In the genomic region with DNA sequence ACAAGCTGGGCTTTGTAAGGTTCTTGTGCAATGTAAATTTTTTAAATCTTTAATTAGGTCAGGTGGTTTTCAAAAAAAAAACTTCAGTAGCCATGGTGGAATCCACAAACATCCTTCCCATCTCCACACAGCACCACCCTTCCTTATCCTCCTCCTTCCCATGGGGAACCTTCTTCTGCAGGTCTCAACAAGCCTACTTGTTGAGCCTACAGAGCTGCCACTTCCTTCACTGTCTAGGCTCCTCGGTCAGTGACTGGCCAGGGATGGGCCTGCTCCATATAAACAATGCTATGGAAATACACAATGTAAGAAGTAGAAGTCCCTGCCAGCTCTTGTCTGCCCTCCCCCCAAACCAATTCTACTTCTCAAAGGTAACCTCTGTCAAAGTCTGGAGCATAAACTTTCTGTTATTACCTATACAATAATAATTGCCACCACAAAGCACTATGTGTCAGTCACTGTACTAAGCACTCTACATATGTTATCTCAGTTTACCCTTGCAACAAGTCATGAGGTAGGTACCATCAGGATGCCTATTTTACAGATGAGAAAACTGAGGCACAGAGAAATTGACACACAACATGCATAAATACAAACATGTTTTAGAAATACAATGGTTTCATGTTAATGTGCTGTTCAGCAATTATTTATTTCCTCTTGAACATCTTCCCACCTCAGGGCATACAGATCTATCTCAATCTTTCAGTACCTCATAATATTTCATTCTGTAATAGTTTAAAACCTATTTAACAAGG, we compare ENCODE assay signal across 23 cellular contexts.
"Had no signal": no experiment of that assay in that cellular context is flagged by ENCODE, and none has a peak within 500 bp of the region (broad histone marks: within the 10 kb centered on the region; RNA-seq: fewer than 3 reads in every experiment).

No MANE protein-coding gene starts in this region.

- H3K4me3 Mint-ChIP-seq: activated naive CD8-positive, alpha-beta T cell treated with anti-CD3 and anti-CD28 coated beads for 36 hours; activated T-cell treated with anti-CD3 and anti-CD28 coated beads, Interleukin-2, amount 50 U/mL, for 4 hours; immature natural killer cell; nephron; T-helper 17 cell had no signal

- H3K27me3 Mint-ChIP-seq: activated naive CD8-positive, alpha-beta T cell treated with anti-CD3 and anti-CD28 coated beads for 36 hours; T-helper 17 cell had no signal

- H3K27ac ChIP-seq: neutrophil, ovary, prostate gland, tibial nerve had no signal

- H3K4me3 ChIP-seq: ovary, prostate gland, tibial nerve had no signal

- H3K9me3 Mint-ChIP-seq: activated naive CD8-positive, alpha-beta T cell treated with anti-CD3 and anti-CD28 coated beads for 36 hours; activated T-cell treated with anti-CD3 and anti-CD28 coated beads, Interleukin-2, amount 50 U/mL, for 4 hours; immature natural killer cell had no signal

- H3K36me3 Mint-ChIP-seq: activated naive CD8-positive, alpha-beta T cell treated with anti-CD3 and anti-CD28 coated beads for 36 hours had no signal

- ATAC-seq: activated T-cell treated with anti-CD3 and anti-CD28 coated beads, Interleukin-2, amount 50 U/mL, for 4 hours; left ventricle myocardium superior; T-helper 17 cell had no signal

- H3K4me1 Mint-ChIP-seq: activated naive CD8-positive, alpha-beta T cell treated with anti-CD3 and anti-CD28 coated beads for 36 hours; immature natural killer cell; T-helper 17 cell had no signal

- H3K9me3 ChIP-seq: neutrophil, ovary, prostate gland, tibial nerve had no signal

- H3K27ac Mint-ChIP-seq: activated naive CD8-positive, alpha-beta T cell treated with anti-CD3 and anti-CD28 coated beads for 36 hours; immature natural killer cell; nephron; T-helper 17 cell had no signal

- H3K4me1 ChIP-seq: prostate gland had no signal

- DNase-seq: activated CD4-positive, alpha-beta T cell treated with anti-CD3 and anti-CD28 coated beads for 1 hour; activated CD8-positive, alpha-beta memory T cell treated with anti-CD3 and anti-CD28 coated beads, Interleukin-2, amount 50 U/mL, for 48 hours; activated naive CD4-positive, alpha-beta T cell treated with Interleukin-2 at 50 U/mL for 16 hours; activated naive CD8-positive, alpha-beta T cell treated with anti-CD3 and anti-CD28 coated beads for 36 hours; activated T-cell treated with anti-CD3 and anti-CD28 coated beads, Interleukin-2, amount 50 U/mL, for 4 hours; amniotic stem cell; cerebellar nuclear complex; cortex of kidney; erythroblast; foreskin melanocyte; immature natural killer cell; kidney glomerular epithelial cell; left ventricle myocardium superior; ovary; stimulated activated CD4-positive, alpha-beta T cell treated with anti-CD3 and anti-CD28 coated beads, Interleukin-4, amount 100 ng/mL, for 24 hours; stimulated activated naive CD4-positive, alpha-beta T cell treated with Interleukin-2 at 50 U/mL for 16 hours; substantia nigra; SW 1271; T-helper 17 cell had no signal

- H3K27me3 ChIP-seq: neutrophil, ovary, tibial nerve had no signal

- H3K36me3 ChIP-seq: neutrophil, ovary, prostate gland had no signal
